17 cellular contexts compared by ENCODE assay signal in the genomic region with DNA sequence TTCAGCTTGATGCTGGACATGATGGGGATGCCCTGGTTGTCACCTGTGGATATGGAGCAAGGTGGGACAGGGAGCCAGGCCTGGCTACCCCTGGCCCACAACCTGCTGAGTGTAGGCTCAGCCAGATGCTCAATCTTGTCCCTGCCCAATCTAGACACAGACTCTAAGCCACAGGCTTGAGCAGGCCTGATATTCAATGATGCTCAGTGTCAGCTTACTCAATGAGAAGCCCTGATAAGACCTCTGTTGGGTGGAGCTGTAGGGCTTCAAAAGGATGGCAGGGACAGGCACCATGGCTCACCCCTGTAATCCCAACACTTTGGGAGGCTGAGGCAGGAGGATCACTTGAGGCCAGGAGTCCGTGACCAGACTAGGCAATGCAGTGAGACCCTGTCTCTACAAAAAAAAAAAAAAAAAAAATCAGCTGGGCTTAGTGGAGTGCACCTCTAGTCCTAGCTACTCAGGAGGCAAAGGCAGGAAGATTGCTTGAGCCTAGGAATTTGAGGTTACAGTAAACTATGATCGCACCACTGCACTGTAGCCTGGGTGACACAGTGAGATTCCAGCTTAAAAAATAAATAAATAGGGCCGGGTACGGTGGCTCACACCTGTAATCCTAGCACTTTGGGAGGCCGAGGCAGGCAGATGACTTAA. TPM values are rescaled to one million over a fixed set of nuclear protein-coding genes. Genes with fewer than 3 reads are reported as not detected.
DNase-seq lines count a peak whose midpoint lies in the region; ATAC-seq, FAIRE-seq and TF ChIP-seq lines count a peak whose summit lies in the region.
"Had no signal": no experiment of that assay in that cellular context is flagged by ENCODE, and none has a peak within 500 bp of the region (broad histone marks: within the 10 kb centered on the region; RNA-seq: fewer than 3 reads in every experiment).

No MANE protein-coding gene starts in this region.

- H3K79me2 ChIP-seq in H1 (ENCODE audit: control insufficient read depth in 1 of 2, insufficient read depth in 2 of 2, low read length in 2 of 2), result 0 out of 4 replicates have a peak, but pooled peaks cover 0 to 3% of the 10 kb centered on the region in 2 experiments

- H2BK20ac ChIP-seq in H1 (ENCODE audit: low read length), result no peak overlapping the region

- TF ChIP-seq POLR2A in H1 (IDR thresholded peaks at IDR 0.05; ENCODE audit: control extremely low read depth in 1 of 2, low read depth in 2 of 2, low read length in 2 of 2), result no peak

- CTCF ChIA-PET in CD8-positive, alpha-beta T cell (lab: Charles Lee), result interaction anchor here (0.9 to 6.7 kb wide), 12 partner anchors 9 to 420 kb away, joined by 3 to 42 read pairs (median 5); a partner anchor contains a TSS
- CTCF ChIA-PET in H1 (lab: Charles Lee; ENCODE audit: partially characterized antibody), result interaction anchor here (0.7 to 27.1 kb wide), 14 partner anchors 8 to 323 kb away, joined by 3 to 623 read pairs (median 8); a partner anchor contains a TSS

- TF ChIP-seq EP300 in H1 (IDR thresholded peaks at IDR 0.05; ENCODE audit: borderline replicate concordance in 1 of 2, low read depth in 2 of 2, low read length in 2 of 2), result no peak

- TF ChIP-seq CTCF in CD8-positive, alpha-beta T cell (IDR thresholded peaks at IDR 0.05), result no peak
- no peak for TF ChIP-seq CTCF in H1 (IDR thresholded peaks at IDR 0.05; ENCODE audit: control extremely low read depth in 1 of 3, insufficient read depth in 1 of 3, low read depth in 1 of 3, low read length in 3 of 3)

- no peaks in the 10 kb centered on the region for H3K9me3 Mint-ChIP-seq in CD8-positive, alpha-beta T cell

- H3K56ac ChIP-seq in H1 (replicated peaks; ENCODE audit: insufficient read length, low read depth, low read length), result no peak overlapping the region

- H3K9ac ChIP-seq in H1 (replicated peaks in 1 of 4; ENCODE audit: extremely low read depth in 1 of 4, low read depth in 3 of 4, low read length in 3 of 4), result no peak overlapping the region
- H3K9ac ChIP-seq: KMS-11 had no signal

- no peak overlapping the region for H2AK5ac ChIP-seq in H1 (ENCODE audit: low read depth, low read length)

- no peak for DNase-seq in CD8-positive, alpha-beta T cell
- no peak for DNase-seq in H1 (ENCODE audit: low read depth in 1 of 2, low spot score in 2 of 2)
- no peak for DNase-seq in DMS114 treated with DMSO at 0.1 percent for 48 hours (lab: John Stamatoyannopoulos, UW; ENCODE audit: unreplicated experiment)
- DNase-seq in central memory CD4-positive, alpha-beta T cell, result no peak
- no peak for DNase-seq in iPS-NIHi7 (ENCODE audit: extremely low spot score)
- DNase-seq: activated CD4-positive, alpha-beta T cell treated with anti-CD3 and anti-CD28 coated beads for 1 hour; COR-L47; midbrain; NCI-H1436 had no signal

- H2AFZ ChIP-seq in H1 (ENCODE audit: low read length), result no peak overlapping the region

- H4K20me1 ChIP-seq in H1 (replicated peaks in 1 of 2; ENCODE audit: control insufficient read depth in 1 of 2, insufficient read depth in 2 of 2, low read length in 2 of 2), result peaks cover 9 to 25% of the 10 kb centered on the region in 2 experiments

- POLR2A ChIA-PET in CD8-positive, alpha-beta T cell (lab: Charles Lee), result interaction anchor here (0.9 kb wide), 1 partner anchor 304 kb away, joined by 3 read pairs; no protein-coding TSS in a partner anchor
- POLR2A ChIA-PET in H1 (lab: Charles Lee; ENCODE audit: partially characterized antibody), result interaction anchor here (0.6 to 6.8 kb wide), 9 partner anchors 11 to 268 kb away, joined by 3 to 31 read pairs (median 5); a partner anchor contains a TSS

- H3K36me3 ChIP-seq in CD8-positive, alpha-beta T cell (ENCODE audit: insufficient read depth, low read length), result peaks cover 11% of the 10 kb centered on the region
- H3K36me3 ChIP-seq in KOPT-K1 (ENCODE audit: insufficient read depth, low read length), result peaks cover 41% of the 10 kb centered on the region
- H3K36me3 ChIP-seq in H1 (ENCODE audit: control insufficient read depth in 2 of 4, insufficient read depth in 4 of 4, low read length in 3 of 4), result peaks cover 2 to 10% (median 6%) of the 10 kb centered on the region in 4 experiments; a peak in 6 of 8 replicates

- H3K14ac ChIP-seq in H1 (ENCODE audit: insufficient read length), result no peak overlapping the region

- peaks cover 2% of the 10 kb centered on the region; the same call in 1 of the 2 replicates for H3K79me1 ChIP-seq in H1 (ENCODE audit: low read depth, low read length)

- no peak overlapping the region; the same call in 1 of the 2 replicates for H2BK5ac ChIP-seq in H1 (ENCODE audit: low read depth, low read length)

- ATAC-seq in CD8-positive, alpha-beta T cell, result no peak

- peak overlapping the region; percentile 35 for H3K4me3 Mint-ChIP-seq in CD8-positive, alpha-beta T cell

- H4K91ac ChIP-seq in H1 (replicated peaks; ENCODE audit: insufficient read length, low read length), result no peak overlapping the region

- no peak overlapping the region for H4K8ac ChIP-seq in H1 (ENCODE audit: extremely low read depth, insufficient read depth, low read length)

- H3K36me3 Mint-ChIP-seq in CD8-positive, alpha-beta T cell, result peaks cover 21% of the 10 kb centered on the region

- H3K23me2 ChIP-seq in H1 (ENCODE audit: low read depth, low read length), result peaks cover 10% of the 10 kb centered on the region; the same call in 1 of the 2 replicates

- no peaks in the 10 kb centered on the region for H3K9me3 ChIP-seq in CD8-positive, alpha-beta T cell (ENCODE audit: low read length)
- H3K9me3 ChIP-seq in KOPT-K1 (ENCODE audit: insufficient read depth, low read length, poor library complexity, severe bottlenecking), result no peaks in the 10 kb centered on the region
- H3K9me3 ChIP-seq in H1 (ENCODE audit: insufficient read depth in 2 of 2, low read depth in 1 of 2, low read length in 1 of 2), result no peaks in the 10 kb centered on the region
- H3K9me3 ChIP-seq: thyroid gland had no signal

- peak overlapping the region; percentile 94 for H3K27ac Mint-ChIP-seq in CD8-positive, alpha-beta T cell

- intact Hi-C loops in CD8-positive, alpha-beta T cell (cut with DNase I, micrococcal nuclease), result no loop called here

- FAIRE-seq in H1 (lab: Jason Lieb, UNC), result no peak
- FAIRE-seq: endometrium, frontal cortex had no signal

- H3K27me3 ChIP-seq in CD8-positive, alpha-beta T cell (ENCODE audit: insufficient read depth, low read length), result no peaks in the 10 kb centered on the region
- no peaks in the 10 kb centered on the region for H3K27me3 ChIP-seq in H1 (replicated peaks in 1 of 4; ENCODE audit: control insufficient read depth in 3 of 4, extremely low read depth in 1 of 4, insufficient read depth in 3 of 4, low read length in 3 of 4)
- H3K27me3 ChIP-seq: thyroid gland had no signal

- H2BK120ac ChIP-seq in H1 (replicated peaks; ENCODE audit: low read depth, low read length), result no peak overlapping the region

- H3K4me1 Mint-ChIP-seq in CD8-positive, alpha-beta T cell (ENCODE audit: low read depth), result peaks cover 38% of the 10 kb centered on the region

- no peak overlapping the region for H4K5ac ChIP-seq in H1 (ENCODE audit: insufficient read length, low read depth, low read length)

- no peak overlapping the region for H3K18ac ChIP-seq in H1 (ENCODE audit: extremely low read depth, low read length)

- no peak overlapping the region for H3K23ac ChIP-seq in H1 (ENCODE audit: insufficient read length)

- H3K27me3 Mint-ChIP-seq in CD8-positive, alpha-beta T cell (ENCODE audit: low read depth), result no peaks in the 10 kb centered on the region

- no peak overlapping the region for H3K4ac ChIP-seq in H1 (replicated peaks; ENCODE audit: insufficient read length, low read depth, low read length)

- no peak overlapping the region for H2BK12ac ChIP-seq in H1 (ENCODE audit: low read depth, low read length)

- TF ChIP-seq RAD21 in H1 (IDR thresholded peaks at IDR 0.05 in 1 of 2, conservative IDR thresholded peaks at IDR 0.05 in 1 of 2; ENCODE audit: low read depth in 2 of 2, low read length in 2 of 2), result no peak

- peaks cover 45% of the 10 kb centered on the region for H3K4me1 ChIP-seq in CD8-positive, alpha-beta T cell (ENCODE audit: insufficient read depth, low read length)
- H3K4me1 ChIP-seq in H1 (replicated peaks in 1 of 4; ENCODE audit: control insufficient read depth in 3 of 4, insufficient read depth in 4 of 4, low read length in 3 of 4), result peaks cover 0 to 6% (median 2%) of the 10 kb centered on the region in 4 experiments; a peak in 5 of 7 replicates

- no peak overlapping the region for H3K4me2 ChIP-seq in H1 (ENCODE audit: insufficient read depth in 1 of 2, low read depth in 2 of 2, low read length in 2 of 2)
- H3K4me2 ChIP-seq: KMS-11 had no signal

- WGBS in H1 (ENCODE audit: extremely low coverage in 1 of 2, insufficient coverage in 1 of 2, insufficient read length in 1 of 2, insufficient replicate concordance in 2 of 2, low coverage in 1 of 2, low lambda C conversion rate in 2 of 2, missing lambda C conversion rate in 1 of 2), 2 experiments, result 97% methylated on average over 5 of the region's 5 CpGs; no CpG with 5 or more reads in 1 of the 2 experiments

- no peak overlapping the region for H2BK15ac ChIP-seq in H1 (ENCODE audit: low read length)

- H3K27ac ChIP-seq in CD8-positive, alpha-beta T cell (ENCODE audit: low read depth, low read length), result no peak overlapping the region
- peak overlapping the region; percentile 33 for H3K27ac ChIP-seq in KOPT-K1 (ENCODE audit: low read depth, low read length, poor library complexity, severe bottlenecking)
- no peak overlapping the region for H3K27ac ChIP-seq in H1 (ENCODE audit: low read depth, low read length)
- H3K27ac ChIP-seq: KMS-11 had no signal

- no peak overlapping the region for H3K4me3 ChIP-seq in CD8-positive, alpha-beta T cell (ENCODE audit: low read depth, low read length)
- no peak overlapping the region for H3K4me3 ChIP-seq in H1 (ENCODE audit: extremely low read depth in 1 of 4, insufficient read depth in 2 of 4, low read depth in 3 of 4, low read length in 4 of 4)
- H3K4me3 ChIP-seq: thyroid gland had no signal

RNA-seq across cellular contexts. Expression of a gene that starts 3.4 kb away (rescaled TPM):
- total RNA-seq in CD8-positive, alpha-beta T cell, result 1 to 10 TPM; 3.3 to 5.8 TPM
- total RNA-seq in H1 (2021; fragmentation: NEBNext Ultra II Directional; extraction: Animal tissue kit (Norgen Biotek cat#: 25700)), result 14.9 and 19.6 TPM in 2 replicates
- polyA plus RNA-seq in H1 (2011; rRNA removed), result 9.4 and 11.6 TPM in 2 replicates
- polyA plus RNA-seq in H1 (2011; cell fraction: cytosol; rRNA removed), result 9.3 TPM
- polyA plus RNA-seq in H1 (2011; cell fraction: nucleus; rRNA removed), result 62.0 TPM
- 19.5 to 25.9 TPM (median 21.2 TPM) in 4 replicates for polyA plus RNA-seq in H1 (2012, experiment 1 of 2)
- 22.3 TPM for polyA plus RNA-seq in H1 (2012, experiment 2 of 2)
- polyA plus RNA-seq in H1 (2013, experiment 1 of 2), result 15.8 TPM
- 13.4 TPM for polyA plus RNA-seq in H1 (2013, experiment 2 of 2)
- polyA minus RNA-seq in H1 (2011; rRNA and poly(A)+ RNA removed), result 1.4 and 2.8 TPM in 2 replicates
- 7.0 TPM for polyA minus RNA-seq in H1 (2011; cell fraction: cytosol; rRNA and poly(A)+ RNA removed)
- polyA minus RNA-seq in H1 (2011; cell fraction: nucleus; rRNA and poly(A)+ RNA removed), result 8.9 TPM

RNA-seq across cellular contexts. Expression of a gene that starts 3.9 kb away (rescaled TPM):
- 10 to 100 TPM; 82.0 to 83.9 TPM for total RNA-seq in CD8-positive, alpha-beta T cell
- total RNA-seq in H1 (2021; fragmentation: NEBNext Ultra II Directional; extraction: Animal tissue kit (Norgen Biotek cat#: 25700)), result 32.1 and 38.8 TPM in 2 replicates
- 61.9 and 81.7 TPM in 2 replicates for polyA plus RNA-seq in H1 (2011; rRNA removed)
- polyA plus RNA-seq in H1 (2011; cell fraction: cytosol; rRNA removed), result 47.2 TPM
- 36.5 TPM for polyA plus RNA-seq in H1 (2011; cell fraction: nucleus; rRNA removed)
- polyA plus RNA-seq in H1 (2012, experiment 1 of 2), result 29.7 to 57.9 TPM (median 50.6 TPM) in 4 replicates
- polyA plus RNA-seq in H1 (2012, experiment 2 of 2), result 57.3 TPM
- polyA plus RNA-seq in H1 (2013, experiment 1 of 2), result 64.3 TPM
- polyA plus RNA-seq in H1 (2013, experiment 2 of 2), result 57.8 TPM
- 4.0 and 6.0 TPM in 2 replicates for polyA minus RNA-seq in H1 (2011; rRNA and poly(A)+ RNA removed)
- polyA minus RNA-seq in H1 (2011; cell fraction: cytosol; rRNA and poly(A)+ RNA removed), result 15.5 TPM
- 14.2 TPM for polyA minus RNA-seq in H1 (2011; cell fraction: nucleus; rRNA and poly(A)+ RNA removed)

RNA-seq across cellular contexts. Expression of a gene that starts 8.9 kb away (rescaled TPM):
- total RNA-seq in CD8-positive, alpha-beta T cell, result 10 to 100 TPM; 16.6 to 18.6 TPM
- 1.7 and 5.0 TPM in 2 replicates for total RNA-seq in H1 (2021; fragmentation: NEBNext Ultra II Directional; extraction: Animal tissue kit (Norgen Biotek cat#: 25700))
- 4.0 and 4.2 TPM in 2 replicates for polyA plus RNA-seq in H1 (2011; rRNA removed)
- 2.6 TPM for polyA plus RNA-seq in H1 (2011; cell fraction: cytosol; rRNA removed)
- polyA plus RNA-seq in H1 (2011; cell fraction: nucleus; rRNA removed), result 5.7 TPM
- polyA plus RNA-seq in H1 (2012, experiment 1 of 2), result 3.4 to 4.9 TPM (median 3.9 TPM) in 4 replicates
- polyA plus RNA-seq in H1 (2012, experiment 2 of 2), result 5.9 TPM
- polyA plus RNA-seq in H1 (2013, experiment 1 of 2), result 1.9 TPM
- 1.7 TPM for polyA plus RNA-seq in H1 (2013, experiment 2 of 2)
- 1.3 and 1.5 TPM in 2 replicates for polyA minus RNA-seq in H1 (2011; rRNA and poly(A)+ RNA removed)
- 1.0 TPM for polyA minus RNA-seq in H1 (2011; cell fraction: cytosol; rRNA and poly(A)+ RNA removed)
- polyA minus RNA-seq in H1 (2011; cell fraction: nucleus; rRNA and poly(A)+ RNA removed), result 0.90 TPM
- total RNA-seq: cardiac septum had no signal

RNA-seq across cellular contexts. Expression of a gene that starts 27.9 kb away (rescaled TPM):
- 10 to 100 TPM; 20.1 to 20.7 TPM for total RNA-seq in CD8-positive, alpha-beta T cell
- 41.3 and 46.6 TPM in 2 replicates for total RNA-seq in H1 (2021; fragmentation: NEBNext Ultra II Directional; extraction: Animal tissue kit (Norgen Biotek cat#: 25700))
- 49.3 and 66.6 TPM in 2 replicates for polyA plus RNA-seq in H1 (2011; rRNA removed)
- 35.5 TPM for polyA plus RNA-seq in H1 (2011; cell fraction: cytosol; rRNA removed)
- 195 TPM for polyA plus RNA-seq in H1 (2011; cell fraction: nucleus; rRNA removed)
- polyA plus RNA-seq in H1 (2012, experiment 1 of 2), result 34.9 to 45.5 TPM (median 42.8 TPM) in 4 replicates
- 26.8 TPM for polyA plus RNA-seq in H1 (2012, experiment 2 of 2)
- 32.1 TPM for polyA plus RNA-seq in H1 (2013, experiment 1 of 2)
- 31.3 TPM for polyA plus RNA-seq in H1 (2013, experiment 2 of 2)
- 65.4 and 66.1 TPM in 2 replicates for polyA minus RNA-seq in H1 (2011; rRNA and poly(A)+ RNA removed)
- 40.2 TPM for polyA minus RNA-seq in H1 (2011; cell fraction: cytosol; rRNA and poly(A)+ RNA removed)
- polyA minus RNA-seq in H1 (2011; cell fraction: nucleus; rRNA and poly(A)+ RNA removed), result 80.2 TPM

RNA-seq across cellular contexts. Expression of a gene that starts 39.7 kb away (rescaled TPM):
- total RNA-seq in CD8-positive, alpha-beta T cell, result under 1 TPM; 0.30 to 0.58 TPM
- total RNA-seq in H1 (2021; fragmentation: NEBNext Ultra II Directional; extraction: Animal tissue kit (Norgen Biotek cat#: 25700)), result 9.9 and 10.6 TPM in 2 replicates
- 6.5 and 12.7 TPM in 2 replicates for polyA plus RNA-seq in H1 (2011; rRNA removed)
- 5.6 TPM for polyA plus RNA-seq in H1 (2011; cell fraction: cytosol; rRNA removed)
- polyA plus RNA-seq in H1 (2011; cell fraction: nucleus; rRNA removed), result 14.0 TPM
- 5.9 to 9.4 TPM (median 8.9 TPM) in 4 replicates for polyA plus RNA-seq in H1 (2012, experiment 1 of 2)
- 11.5 TPM for polyA plus RNA-seq in H1 (2012, experiment 2 of 2)
- 12.1 TPM for polyA plus RNA-seq in H1 (2013, experiment 1 of 2)
- 10.7 TPM for polyA plus RNA-seq in H1 (2013, experiment 2 of 2)
- polyA minus RNA-seq in H1 (2011; rRNA and poly(A)+ RNA removed), result 2.9 and 5.2 TPM in 2 replicates
- 3.7 TPM for polyA minus RNA-seq in H1 (2011; cell fraction: cytosol; rRNA and poly(A)+ RNA removed)
- 3.0 TPM for polyA minus RNA-seq in H1 (2011; cell fraction: nucleus; rRNA and poly(A)+ RNA removed)
- total RNA-seq: cardiac septum, frontal cortex, NCI-H460, posterior vena cava had no signal
